19 cellular contexts compared by ENCODE assay signal in genomic region chr1:161930064-161930463, GRCh38.
DNase-seq lines count a peak whose midpoint lies in the region; ATAC-seq, FAIRE-seq and TF ChIP-seq lines count a peak whose summit lies in the region.
"Had no signal": no experiment of that assay in that cellular context is flagged by ENCODE, and none has a peak within 500 bp of the region (broad histone marks: within the 10 kb centered on the region; RNA-seq: fewer than 3 reads in every experiment).

No MANE protein-coding gene starts in this region.

- H3K36me3 ChIP-seq in thoracic aorta: no peaks in the 10 kb centered on the region

- H3K27me3 ChIP-seq in thoracic aorta (replicated peaks; ENCODE audit: insufficient read depth): no peaks in the 10 kb centered on the region
- H3K27me3 ChIP-seq: left lung had no signal

- no peak overlapping the region for H3K4me3 ChIP-seq in astrocyte of the spinal cord (ENCODE audit: low read depth, low read length)
- H3K4me3 ChIP-seq in thoracic aorta: no peak overlapping the region
- H3K4me3 ChIP-seq: left lung, mucosa of descending colon had no signal

- intact Hi-C loops in activated CD8-positive, alpha-beta T cell treated with anti-CD3 and anti-CD28 coated beads for 36 hours (cut with micrococcal nuclease): no loop called here

- peaks cover 33% of the 10 kb centered on the region for H3K4me1 Mint-ChIP-seq in activated CD8-positive, alpha-beta T cell treated with anti-CD3 and anti-CD28 coated beads for 36 hours (ENCODE audit: low read depth)

- H3K4me3 Mint-ChIP-seq in activated CD8-positive, alpha-beta T cell treated with anti-CD3 and anti-CD28 coated beads for 36 hours: no peak overlapping the region
- H3K4me3 Mint-ChIP-seq: B cell; stimulated activated effector memory CD8-positive, alpha-beta T cell treated with anti-CD3 and anti-CD28 coated beads, Interleukin-12 subunit alpha, Interleukin-12 subunit beta, amount 100 ng/mL, for 72 hours had no signal

- ATAC-seq in thoracic aorta (ENCODE audit: insufficient number of reproducible peaks, low FRiP score, low read depth): no peak
- no peak for ATAC-seq in GM21576 (IDR thresholded peaks at IDR 0.05; ENCODE audit: unreplicated experiment)
- no peak for ATAC-seq in activated CD8-positive, alpha-beta T cell treated with anti-CD3 and anti-CD28 coated beads for 36 hours
- ATAC-seq: left lung; mucosa of descending colon; stimulated activated effector memory CD8-positive, alpha-beta T cell treated with anti-CD3 and anti-CD28 coated beads, Interleukin-12 subunit alpha, Interleukin-12 subunit beta, amount 100 ng/mL, for 72 hours had no signal

- TF ChIP-seq POLR2A in H54 (IDR thresholded peaks at IDR 0.05; ENCODE audit: low read depth, low read length): no peak

- no peak for DNase-seq in H54 (ENCODE audit: insufficient read length, low spot score)
- DNase-seq in astrocyte of the spinal cord (ENCODE audit: low read depth, low spot score): peak; percentile 64
- peak; percentile 80 for DNase-seq in fibroblast of peridontal ligament (ENCODE audit: extremely low read depth)
- no peak for DNase-seq in thoracic aorta (ENCODE audit: low spot score)
- no peak for DNase-seq in pons (ENCODE audit: low spot score)
- no peak for DNase-seq in activated CD8-positive, alpha-beta T cell treated with anti-CD3 and anti-CD28 coated beads for 36 hours
- DNase-seq: activated CD4-positive, alpha-beta T cell treated with anti-CD3 and anti-CD28 coated beads for 48 hours; activated CD8-positive, alpha-beta memory T cell treated with anti-CD3 and anti-CD28 coated beads, Interleukin-2, amount 50 U/mL, for 48 hours; activated gamma-delta T cell treated with Interleukin-2 at 50 U/mL for 16 hours; Calu3; left lung; mucosa of descending colon; NCI-H1417 treated with DMSO at 0.1 percent for 48 hours; NCI-H524 treated with DMSO at 0.1 percent for 48 hours; stimulated activated CD4-positive, alpha-beta T cell treated with anti-CD3 and anti-CD28 coated beads, Interleukin-15, amount 100 ng/mL, for 24 hours had no signal

- H3K27ac Mint-ChIP-seq in activated CD8-positive, alpha-beta T cell treated with anti-CD3 and anti-CD28 coated beads for 36 hours: no peak overlapping the region
- H3K27ac Mint-ChIP-seq: B cell; stimulated activated effector memory CD8-positive, alpha-beta T cell treated with anti-CD3 and anti-CD28 coated beads, Interleukin-12 subunit alpha, Interleukin-12 subunit beta, amount 100 ng/mL, for 72 hours had no signal

- TF ChIP-seq CTCF in astrocyte of the spinal cord (IDR thresholded peaks at IDR 0.05; ENCODE audit: low read depth, low read length) (no peak), thoracic aorta (IDR thresholded peaks at IDR 0.05) (no peak)
- TF ChIP-seq CTCF in activated CD8-positive, alpha-beta T cell treated with anti-CD3 and anti-CD28 coated beads for 36 hours (IDR thresholded peaks at IDR 0.05): no peak

- in situ Hi-C loops in astrocyte of the spinal cord (cut with HindIII; ENCODE audit: low sequenced_read_pairs): no loop called here

- no peaks in the 10 kb centered on the region for H3K27me3 Mint-ChIP-seq in activated CD8-positive, alpha-beta T cell treated with anti-CD3 and anti-CD28 coated beads for 36 hours
- H3K27me3 Mint-ChIP-seq: B cell had no signal

- peaks cover 24 to 40% of the 10 kb centered on the region in 2 donors for H3K4me1 ChIP-seq in thoracic aorta (ENCODE audit: control insufficient read depth in 1 of 2, low read depth in 2 of 2)
- H3K4me1 ChIP-seq: left lung had no signal

- peak; percentile 66 for FAIRE-seq in H54 (lab: Jason Lieb, UNC)
- FAIRE-seq: colon had no signal

- H3K36me3 Mint-ChIP-seq in activated CD8-positive, alpha-beta T cell treated with anti-CD3 and anti-CD28 coated beads for 36 hours (ENCODE audit: low read depth): peaks cover 17% of the 10 kb centered on the region
- H3K36me3 Mint-ChIP-seq: stimulated activated effector memory CD8-positive, alpha-beta T cell treated with anti-CD3 and anti-CD28 coated beads, Interleukin-12 subunit alpha, Interleukin-12 subunit beta, amount 100 ng/mL, for 72 hours had no signal

- no peaks in the 10 kb centered on the region for H3K9me3 ChIP-seq in thoracic aorta
- H3K9me3 ChIP-seq: left lung, mucosa of descending colon had no signal

- peak overlapping the region; percentile 57 to 74 for H3K27ac ChIP-seq in thoracic aorta

- peaks cover 4% of the 10 kb centered on the region for H3K9me3 Mint-ChIP-seq in activated CD8-positive, alpha-beta T cell treated with anti-CD3 and anti-CD28 coated beads for 36 hours
- H3K9me3 Mint-ChIP-seq: stimulated activated effector memory CD8-positive, alpha-beta T cell treated with anti-CD3 and anti-CD28 coated beads, Interleukin-12 subunit alpha, Interleukin-12 subunit beta, amount 100 ng/mL, for 72 hours had no signal

- CTCF ChIA-PET in activated CD8-positive, alpha-beta T cell treated with anti-CD3 and anti-CD28 coated beads for 36 hours (lab: Charles Lee): interaction anchor here (1.5 to 2.0 kb wide), 3 partner anchors 10 to 31 kb away, joined by 3 to 6 read pairs (median 5); no protein-coding TSS in a partner anchor

- POLR2A ChIA-PET in activated CD8-positive, alpha-beta T cell treated with anti-CD3 and anti-CD28 coated beads for 36 hours (lab: Charles Lee): interaction anchor here (0.9 kb wide), 2 partner anchors 15 to 34 kb away, joined by 3 to 4 read pairs; no protein-coding TSS in a partner anchor

Comparison
In these comparisons a context has a peak if more than half of its experiments do, and no peak if none do; other contexts are left out.
1. DNase-seq: peak in astrocyte of the spinal cord (single experiment) and fibroblast of peridontal ligament (single experiment); none in H54 (single experiment), thoracic aorta (single experiment), pons (single experiment) and activated CD8-positive, alpha-beta T cell treated with anti-CD3 and anti-CD28 coated beads for 36 hours (single experiment).